1 cellular context compared by ENCODE assay signal in the genomic region with DNA sequence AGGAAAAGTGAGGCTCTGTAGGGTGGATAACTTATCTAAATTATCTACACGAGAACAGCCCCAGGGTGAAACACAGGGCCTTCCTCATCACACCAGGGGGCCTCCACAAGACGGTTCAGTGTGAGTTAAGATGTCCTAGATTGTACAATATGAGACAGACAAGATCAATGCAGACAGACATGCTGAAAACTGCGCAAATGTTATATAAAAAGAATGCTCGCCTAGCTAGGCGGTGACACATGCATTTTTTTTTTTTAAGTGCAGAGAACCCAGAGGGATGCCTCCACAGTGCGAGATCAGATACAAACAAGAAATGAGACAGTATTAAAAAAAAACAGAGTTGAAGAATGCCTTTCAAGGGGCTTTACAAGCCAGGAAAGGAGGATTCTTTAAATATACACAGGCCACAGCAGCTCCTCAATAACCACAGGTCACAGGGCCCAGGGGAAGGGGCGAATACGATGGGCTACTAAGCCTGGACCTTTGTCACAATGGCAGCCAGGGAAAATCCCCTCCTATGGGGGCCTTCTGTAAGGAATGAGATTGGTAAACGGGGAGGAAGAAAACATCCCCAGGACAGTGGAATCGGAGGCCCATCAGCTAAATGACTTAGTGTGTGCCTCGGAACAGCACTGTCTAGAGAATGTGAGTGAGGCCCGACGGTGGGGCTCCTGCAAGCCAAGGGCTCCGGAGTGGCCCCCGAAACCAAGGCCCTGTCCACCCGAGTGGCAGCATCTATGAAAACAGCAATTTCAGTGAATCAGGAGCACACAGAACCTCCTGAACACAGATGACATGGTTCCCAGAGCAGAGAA.
TF ChIP-seq lines count a peak whose summit lies in the region.

No MANE protein-coding gene starts in this region.

TF ChIP-seq in IMR-90, 13 proteins besides CTCF, POLR2A, EP300 and RAD21:
- TF ChIP-seq, protein P1, sequence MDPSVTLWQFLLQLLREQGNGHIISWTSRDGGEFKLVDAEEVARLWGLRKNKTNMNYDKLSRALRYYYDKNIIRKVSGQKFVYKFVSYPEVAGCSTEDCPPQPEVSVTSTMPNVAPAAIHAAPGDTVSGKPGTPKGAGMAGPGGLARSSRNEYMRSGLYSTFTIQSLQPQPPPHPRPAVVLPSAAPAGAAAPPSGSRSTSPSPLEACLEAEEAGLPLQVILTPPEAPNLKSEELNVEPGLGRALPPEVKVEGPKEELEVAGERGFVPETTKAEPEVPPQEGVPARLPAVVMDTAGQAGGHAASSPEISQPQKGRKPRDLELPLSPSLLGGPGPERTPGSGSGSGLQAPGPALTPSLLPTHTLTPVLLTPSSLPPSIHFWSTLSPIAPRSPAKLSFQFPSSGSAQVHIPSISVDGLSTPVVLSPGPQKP (IDR thresholded peaks at IDR 0.05; ENCODE audit: borderline replicate concordance, low read depth, low read length): no peak
- no peak for TF ChIP-seq BHLHE40 (IDR thresholded peaks at IDR 0.05; ENCODE audit: low read depth, low read length)
- TF ChIP-seq, protein P2, sequence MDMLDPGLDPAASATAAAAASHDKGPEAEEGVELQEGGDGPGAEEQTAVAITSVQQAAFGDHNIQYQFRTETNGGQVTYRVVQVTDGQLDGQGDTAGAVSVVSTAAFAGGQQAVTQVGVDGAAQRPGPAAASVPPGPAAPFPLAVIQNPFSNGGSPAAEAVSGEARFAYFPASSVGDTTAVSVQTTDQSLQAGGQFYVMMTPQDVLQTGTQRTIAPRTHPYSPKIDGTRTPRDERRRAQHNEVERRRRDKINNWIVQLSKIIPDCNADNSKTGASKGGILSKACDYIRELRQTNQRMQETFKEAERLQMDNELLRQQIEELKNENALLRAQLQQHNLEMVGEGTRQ (IDR thresholded peaks at IDR 0.05; ENCODE audit: low read depth, low read length): no peak
- no peak for TF ChIP-seq CHD1 (IDR thresholded peaks at IDR 0.05; ENCODE audit: low read depth, low read length)
